ENCODE assay signal across 1 cellular context in the genomic region with DNA sequence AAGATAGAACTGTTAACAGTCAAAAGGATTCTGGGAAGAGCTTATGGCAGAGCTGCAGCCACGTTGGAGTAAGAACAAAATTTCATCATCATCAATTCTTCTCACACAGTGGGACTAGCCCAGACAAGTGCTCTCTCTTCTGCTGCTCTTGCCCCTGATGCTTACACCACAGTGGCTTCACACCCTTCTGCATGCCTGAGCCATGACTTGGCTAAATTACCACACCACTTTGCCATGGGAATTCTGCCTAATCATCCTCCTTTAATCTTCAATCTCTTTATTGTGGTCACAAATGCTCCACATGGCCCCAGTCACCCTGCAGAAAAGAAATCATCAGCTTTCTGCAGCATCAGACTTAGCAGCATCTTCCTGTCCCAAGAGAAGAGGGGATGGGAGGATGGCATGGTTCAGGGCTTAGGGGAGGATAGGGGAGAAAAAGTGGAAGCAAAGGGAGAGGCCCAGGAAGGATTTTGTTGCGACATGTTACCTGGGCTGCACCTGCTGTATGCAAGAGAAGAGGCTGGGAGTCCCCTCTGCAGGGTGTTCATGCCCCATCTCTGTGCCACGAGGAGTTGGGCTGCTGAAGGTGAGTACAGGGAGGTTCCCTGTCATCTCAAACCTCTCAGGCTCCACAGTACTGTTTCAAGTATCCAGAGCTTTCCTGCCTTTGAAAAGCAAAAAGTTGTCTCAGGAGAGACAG.
TF ChIP-seq lines count a peak whose summit lies in the region.

No MANE protein-coding gene starts in this region.

TF ChIP-seq in GM23338, 12 proteins besides CTCF, POLR2A, EP300 and RAD21:
- TF ChIP-seq, protein P1, sequence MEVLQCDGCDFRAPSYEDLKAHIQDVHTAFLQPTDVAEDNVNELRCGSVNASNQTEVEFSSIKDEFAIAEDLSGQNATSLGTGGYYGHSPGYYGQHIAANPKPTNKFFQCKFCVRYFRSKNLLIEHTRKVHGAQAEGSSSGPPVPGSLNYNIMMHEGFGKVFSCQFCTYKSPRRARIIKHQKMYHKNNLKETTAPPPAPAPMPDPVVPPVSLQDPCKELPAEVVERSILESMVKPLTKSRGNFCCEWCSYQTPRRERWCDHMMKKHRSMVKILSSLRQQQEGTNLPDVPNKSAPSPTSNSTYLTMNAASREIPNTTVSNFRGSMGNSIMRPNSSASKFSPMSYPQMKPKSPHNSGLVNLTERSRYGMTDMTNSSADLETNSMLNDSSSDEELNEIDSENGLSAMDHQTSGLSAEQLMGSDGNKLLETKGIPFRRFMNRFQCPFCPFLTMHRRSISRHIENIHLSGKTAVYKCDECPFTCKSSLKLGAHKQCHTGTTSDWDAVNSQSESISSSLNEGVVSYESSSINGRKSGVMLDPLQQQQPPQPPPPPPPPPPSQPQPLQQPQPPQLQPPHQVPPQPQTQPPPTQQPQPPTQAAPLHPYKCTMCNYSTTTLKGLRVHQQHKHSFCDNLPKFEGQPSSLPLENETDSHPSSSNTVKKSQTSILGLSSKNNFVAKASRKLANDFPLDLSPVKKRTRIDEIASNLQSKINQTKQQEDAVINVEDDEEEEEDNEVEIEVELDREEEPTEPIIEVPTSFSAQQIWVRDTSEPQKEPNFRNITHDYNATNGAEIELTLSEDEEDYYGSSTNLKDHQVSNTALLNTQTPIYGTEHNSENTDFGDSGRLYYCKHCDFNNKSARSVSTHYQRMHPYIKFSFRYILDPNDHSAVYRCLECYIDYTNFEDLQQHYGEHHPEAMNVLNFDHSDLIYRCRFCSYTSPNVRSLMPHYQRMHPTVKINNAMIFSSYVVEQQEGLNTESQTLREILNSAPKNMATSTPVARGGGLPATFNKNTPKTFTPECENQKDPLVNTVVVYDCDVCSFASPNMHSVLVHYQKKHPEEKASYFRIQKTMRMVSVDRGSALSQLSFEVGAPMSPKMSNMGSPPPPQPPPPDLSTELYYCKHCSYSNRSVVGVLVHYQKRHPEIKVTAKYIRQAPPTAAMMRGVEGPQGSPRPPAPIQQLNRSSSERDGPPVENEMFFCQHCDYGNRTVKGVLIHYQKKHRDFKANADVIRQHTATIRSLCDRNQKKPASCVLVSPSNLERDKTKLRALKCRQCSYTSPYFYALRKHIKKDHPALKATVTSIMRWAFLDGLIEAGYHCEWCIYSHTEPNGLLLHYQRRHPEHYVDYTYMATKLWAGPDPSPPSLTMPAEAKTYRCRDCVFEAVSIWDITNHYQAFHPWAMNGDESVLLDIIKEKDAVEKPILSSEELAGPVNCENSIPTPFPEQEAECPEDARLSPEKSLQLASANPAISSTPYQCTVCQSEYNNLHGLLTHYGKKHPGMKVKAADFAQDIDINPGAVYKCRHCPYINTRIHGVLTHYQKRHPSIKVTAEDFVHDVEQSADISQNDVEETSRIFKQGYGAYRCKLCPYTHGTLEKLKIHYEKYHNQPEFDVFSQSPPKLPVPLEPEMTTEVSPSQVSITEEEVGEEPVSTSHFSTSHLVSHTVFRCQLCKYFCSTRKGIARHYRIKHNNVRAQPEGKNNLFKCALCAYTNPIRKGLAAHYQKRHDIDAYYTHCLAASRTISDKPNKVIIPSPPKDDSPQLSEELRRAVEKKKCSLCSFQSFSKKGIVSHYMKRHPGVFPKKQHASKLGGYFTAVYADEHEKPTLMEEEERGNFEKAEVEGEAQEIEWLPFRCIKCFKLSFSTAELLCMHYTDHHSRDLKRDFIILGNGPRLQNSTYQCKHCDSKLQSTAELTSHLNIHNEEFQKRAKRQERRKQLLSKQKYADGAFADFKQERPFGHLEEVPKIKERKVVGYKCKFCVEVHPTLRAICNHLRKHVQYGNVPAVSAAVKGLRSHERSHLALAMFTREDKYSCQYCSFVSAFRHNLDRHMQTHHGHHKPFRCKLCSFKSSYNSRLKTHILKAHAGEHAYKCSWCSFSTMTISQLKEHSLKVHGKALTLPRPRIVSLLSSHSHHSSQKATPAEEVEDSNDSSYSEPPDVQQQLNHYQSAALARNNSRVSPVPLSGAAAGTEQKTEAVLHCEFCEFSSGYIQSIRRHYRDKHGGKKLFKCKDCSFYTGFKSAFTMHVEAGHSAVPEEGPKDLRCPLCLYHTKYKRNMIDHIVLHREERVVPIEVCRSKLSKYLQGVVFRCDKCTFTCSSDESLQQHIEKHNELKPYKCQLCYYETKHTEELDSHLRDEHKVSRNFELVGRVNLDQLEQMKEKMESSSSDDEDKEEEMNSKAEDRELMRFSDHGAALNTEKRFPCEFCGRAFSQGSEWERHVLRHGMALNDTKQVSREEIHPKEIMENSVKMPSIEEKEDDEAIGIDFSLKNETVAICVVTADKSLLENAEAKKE (CRISPR knock-in tag; IDR thresholded peaks at IDR 0.05): no peak
- TF ChIP-seq NANOG (IDR thresholded peaks at IDR 0.05; ENCODE audit: borderline replicate concordance) (no peak), JUNB (IDR thresholded peaks at IDR 0.05; ENCODE audit: unreplicated experiment) (no peak), ZNF114 (CRISPR knock-in tag; IDR thresholded peaks at IDR 0.05) (no peak), EZH2 (IDR thresholded peaks at IDR 0.05; ENCODE audit: low read depth, unreplicated experiment) (no peak), EZH2phosphoT487 (IDR thresholded peaks at IDR 0.05; ENCODE audit: unreplicated experiment) (no peak), STAT1 (IDR thresholded peaks at IDR 0.05; ENCODE audit: unreplicated experiment) (no peak), CREB1 (CRISPR knock-in tag; IDR thresholded peaks at IDR 0.05; ENCODE audit: low read depth) (no peak), ZNF331 (CRISPR knock-in tag; IDR thresholded peaks at IDR 0.05; ENCODE audit: low read depth) (no peak), POLR2AphosphoS5 (IDR thresholded peaks at IDR 0.05; ENCODE audit: low read depth) (no peak)
- TF ChIP-seq, protein P2, sequence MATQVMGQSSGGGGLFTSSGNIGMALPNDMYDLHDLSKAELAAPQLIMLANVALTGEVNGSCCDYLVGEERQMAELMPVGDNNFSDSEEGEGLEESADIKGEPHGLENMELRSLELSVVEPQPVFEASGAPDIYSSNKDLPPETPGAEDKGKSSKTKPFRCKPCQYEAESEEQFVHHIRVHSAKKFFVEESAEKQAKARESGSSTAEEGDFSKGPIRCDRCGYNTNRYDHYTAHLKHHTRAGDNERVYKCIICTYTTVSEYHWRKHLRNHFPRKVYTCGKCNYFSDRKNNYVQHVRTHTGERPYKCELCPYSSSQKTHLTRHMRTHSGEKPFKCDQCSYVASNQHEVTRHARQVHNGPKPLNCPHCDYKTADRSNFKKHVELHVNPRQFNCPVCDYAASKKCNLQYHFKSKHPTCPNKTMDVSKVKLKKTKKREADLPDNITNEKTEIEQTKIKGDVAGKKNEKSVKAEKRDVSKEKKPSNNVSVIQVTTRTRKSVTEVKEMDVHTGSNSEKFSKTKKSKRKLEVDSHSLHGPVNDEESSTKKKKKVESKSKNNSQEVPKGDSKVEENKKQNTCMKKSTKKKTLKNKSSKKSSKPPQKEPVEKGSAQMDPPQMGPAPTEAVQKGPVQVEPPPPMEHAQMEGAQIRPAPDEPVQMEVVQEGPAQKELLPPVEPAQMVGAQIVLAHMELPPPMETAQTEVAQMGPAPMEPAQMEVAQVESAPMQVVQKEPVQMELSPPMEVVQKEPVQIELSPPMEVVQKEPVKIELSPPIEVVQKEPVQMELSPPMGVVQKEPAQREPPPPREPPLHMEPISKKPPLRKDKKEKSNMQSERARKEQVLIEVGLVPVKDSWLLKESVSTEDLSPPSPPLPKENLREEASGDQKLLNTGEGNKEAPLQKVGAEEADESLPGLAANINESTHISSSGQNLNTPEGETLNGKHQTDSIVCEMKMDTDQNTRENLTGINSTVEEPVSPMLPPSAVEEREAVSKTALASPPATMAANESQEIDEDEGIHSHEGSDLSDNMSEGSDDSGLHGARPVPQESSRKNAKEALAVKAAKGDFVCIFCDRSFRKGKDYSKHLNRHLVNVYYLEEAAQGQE (IDR thresholded peaks at IDR 0.05; ENCODE audit: unreplicated experiment): no peak
- TF ChIP-seq, protein P3, sequence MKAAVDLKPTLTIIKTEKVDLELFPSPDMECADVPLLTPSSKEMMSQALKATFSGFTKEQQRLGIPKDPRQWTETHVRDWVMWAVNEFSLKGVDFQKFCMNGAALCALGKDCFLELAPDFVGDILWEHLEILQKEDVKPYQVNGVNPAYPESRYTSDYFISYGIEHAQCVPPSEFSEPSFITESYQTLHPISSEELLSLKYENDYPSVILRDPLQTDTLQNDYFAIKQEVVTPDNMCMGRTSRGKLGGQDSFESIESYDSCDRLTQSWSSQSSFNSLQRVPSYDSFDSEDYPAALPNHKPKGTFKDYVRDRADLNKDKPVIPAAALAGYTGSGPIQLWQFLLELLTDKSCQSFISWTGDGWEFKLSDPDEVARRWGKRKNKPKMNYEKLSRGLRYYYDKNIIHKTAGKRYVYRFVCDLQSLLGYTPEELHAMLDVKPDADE (IDR thresholded peaks at IDR 0.05): no peak
